20 cellular contexts compared by ENCODE assay signal in the genomic region with DNA sequence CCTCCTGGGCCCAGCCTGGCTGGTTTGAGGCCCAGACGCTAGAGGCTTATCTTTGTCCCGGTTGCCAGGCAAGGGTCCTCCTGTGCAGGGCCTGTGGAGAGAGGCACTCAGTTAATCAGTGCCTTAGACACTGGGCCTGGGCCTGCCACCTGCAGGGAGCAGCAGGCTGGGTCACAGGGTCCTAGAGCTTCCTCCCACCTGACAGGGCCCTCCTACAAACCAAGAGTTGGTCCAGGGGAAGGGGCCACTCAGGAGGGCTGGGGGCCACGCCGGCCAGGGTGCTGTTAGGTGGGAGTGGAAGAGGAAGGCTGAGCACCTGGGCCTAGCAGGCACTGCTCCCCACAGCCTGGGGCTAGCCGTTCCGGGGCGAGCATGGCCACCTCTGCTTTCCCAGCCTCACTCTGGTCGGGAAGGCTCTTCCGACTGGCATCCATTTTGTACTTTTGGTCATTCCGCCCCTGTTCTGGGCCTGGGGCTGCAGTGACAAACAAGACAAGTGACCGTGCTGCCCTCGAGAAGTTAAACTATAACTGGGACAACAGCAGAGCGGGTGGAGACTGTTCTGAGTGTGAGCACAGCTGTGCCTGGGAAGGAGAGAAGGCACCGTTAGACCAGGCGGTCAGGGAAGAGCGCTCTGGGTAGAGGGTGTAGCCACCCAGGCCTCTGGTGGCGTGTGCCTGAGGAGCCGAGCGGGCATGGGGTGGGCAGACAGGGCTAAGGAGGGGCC. TPM values are rescaled to one million over a fixed set of nuclear protein-coding genes. Genes with fewer than 3 reads are reported as not detected.
DNase-seq lines count a peak whose midpoint lies in the region; TF ChIP-seq lines count a peak whose summit lies in the region.
"Had no signal": no experiment of that assay in that cellular context is flagged by ENCODE, and none has a peak within 500 bp of the region (broad histone marks: within the 10 kb centered on the region; RNA-seq: fewer than 3 reads in every experiment).

No MANE protein-coding gene starts in this region.

- H3K27me3 Mint-ChIP-seq in T-helper 2 cell treated with Interferon-gamma antibody and Interleukin-4, amounts not matched to agents 5 μg/mL and 100 μg/mL, for 36 hours (ENCODE audit: low read depth) = no peaks in the 10 kb centered on the region
- H3K27me3 Mint-ChIP-seq: activated CD4-positive, alpha-beta T cell treated with anti-CD3 and anti-CD28 coated beads, Interleukin-2, amount 10 ng/mL, durations not matched to agents 24 days and 14 days; activated T-helper 17 cell treated with anti-CD3 and anti-CD28 coated beads, Interleukin-2, amount 50 U/mL, for 72 hours; natural killer cell treated with Interleukin-12 subunit alpha and Interleukin-12 subunit beta and Interleukin-15 and Interleukin-18, amount 100 ng/mL, for 72 hours; T-helper 17 cell had no signal

- TF ChIP-seq POLR2A in testis (IDR thresholded peaks at IDR 0.05) (no peak), spleen (IDR thresholded peaks at IDR 0.05) (no peak)

- intact Hi-C loops in dorsolateral prefrontal cortex (cut with DNase I) = no loop called here
- intact Hi-C loops in testis (cut with DNase I; ENCODE audit: low total_unique reads) = no loop called here
- intact Hi-C loops in spleen (cut with DNase I; ENCODE audit: low total_unique reads) = no loop called here

- no peak overlapping the region for H3K18ac ChIP-seq in mesenchymal stem cell (ENCODE audit: low read depth in 1 of 2, low read length in 2 of 2)

- DNase-seq in DMS53 treated with DMSO at 0.1 percent for 48 hours (lab: John Stamatoyannopoulos, UW; ENCODE audit: unreplicated experiment) (peak; percentile 55), dorsolateral prefrontal cortex (no peak), mesenchymal stem cell (no peak), testis (no peak), spleen (no peak), NCI-H2081 treated with DMSO at 0.1 percent for 48 hours (lab: John Stamatoyannopoulos, UW) (no peak)
- no peak for DNase-seq in T-helper 2 cell treated with Interferon-gamma antibody and Interleukin-4, amounts not matched to agents 5 μg/mL and 100 μg/mL, for 36 hours (ENCODE audit: low spot score)
- DNase-seq: activated CD4-positive, alpha-beta T cell treated with anti-CD3 and anti-CD28 coated beads, Interleukin-2, amount 10 ng/mL, durations not matched to agents 24 days and 14 days; kidney glomerular epithelial cell; NCI-H1436 treated with DMSO at 0.1 percent for 48 hours; NCI-H2171 treated with DMSO at 0.1 percent for 48 hours; NCI-H69; RPMI8226; stimulated activated CD4-positive, alpha-beta T cell treated with anti-CD3 and anti-CD28 coated beads, Interleukin-2, amount 100 ng/mL, for 24 hours; T-helper 17 cell; tibial artery had no signal

- H3K27ac ChIP-seq in dorsolateral prefrontal cortex = peak overlapping the region in 54 of 59 donors; percentile 1 to 84 (median 69)
- H3K27ac ChIP-seq in mesenchymal stem cell (ENCODE audit: low read length, poor library complexity, severe bottlenecking) = peak overlapping the region; percentile 18
- H3K27ac ChIP-seq in testis = peak overlapping the region; percentile 21 to 53
- no peak overlapping the region for H3K27ac ChIP-seq in spleen
- H3K27ac ChIP-seq: SK-N-MC, tibial artery had no signal

- H4K91ac ChIP-seq in mesenchymal stem cell (ENCODE audit: low read length) = no peak overlapping the region

- H3K9me3 Mint-ChIP-seq in T-helper 2 cell treated with Interferon-gamma antibody and Interleukin-4, amounts not matched to agents 5 μg/mL and 100 μg/mL, for 36 hours = peaks cover 11% of the 10 kb centered on the region

- H3K79me1 ChIP-seq in mesenchymal stem cell (replicated peaks; ENCODE audit: low read length, poor library complexity, severe bottlenecking) = peaks cover 54% of the 10 kb centered on the region

- no peaks in the 10 kb centered on the region for H3K9me3 ChIP-seq in mesenchymal stem cell (ENCODE audit: control insufficient read depth, low read length)
- no peaks in the 10 kb centered on the region for H3K9me3 ChIP-seq in testis
- peaks cover 0 to 20% (median 8%) of the 10 kb centered on the region in 8 donors for H3K9me3 ChIP-seq in spleen

- no peak overlapping the region for H3K27ac Mint-ChIP-seq in T-helper 2 cell treated with Interferon-gamma antibody and Interleukin-4, amounts not matched to agents 5 μg/mL and 100 μg/mL, for 36 hours
- H3K27ac Mint-ChIP-seq: activated CD4-positive, alpha-beta T cell treated with anti-CD3 and anti-CD28 coated beads, Interleukin-2, amount 10 ng/mL, durations not matched to agents 24 days and 14 days; activated T-helper 17 cell treated with anti-CD3 and anti-CD28 coated beads, Interleukin-2, amount 50 U/mL, for 72 hours; natural killer cell treated with Interleukin-12 subunit alpha and Interleukin-12 subunit beta and Interleukin-15 and Interleukin-18, amount 100 ng/mL, for 72 hours; stimulated activated effector memory CD8-positive, alpha-beta T cell treated with anti-CD3 and anti-CD28 coated beads, Interleukin-12 subunit alpha, Interleukin-12 subunit beta, amount 100 ng/mL, for 72 hours; T-helper 17 cell had no signal

- H3K36me3 ChIP-seq in mesenchymal stem cell (ENCODE audit: control insufficient read depth in 1 of 2, insufficient read depth in 2 of 2, low read depth in 1 of 2, low read length in 2 of 2) (peaks cover 14 to 60% of the 10 kb centered on the region in 2 experiments), testis (ENCODE audit: low read depth, missing control alignments) (no peaks in the 10 kb centered on the region), spleen (peaks cover 0 to 58% (median 5%) of the 10 kb centered on the region in 6 donors)

- H3K4ac ChIP-seq in mesenchymal stem cell (ENCODE audit: low read depth in 1 of 2, low read length in 2 of 2) = no peak overlapping the region

- H3K4me1 ChIP-seq in mesenchymal stem cell (ENCODE audit: control insufficient read depth, insufficient read depth, low read depth, low read length) (peaks cover 48% of the 10 kb centered on the region), testis (peaks cover 47% of the 10 kb centered on the region), spleen (peaks cover 3 to 26% (median 13%) of the 10 kb centered on the region in 6 donors)

- no peak overlapping the region for H3K9ac ChIP-seq in mesenchymal stem cell (ENCODE audit: low read length)

- H3K27me3 ChIP-seq in dorsolateral prefrontal cortex (no peaks in the 10 kb centered on the region), mesenchymal stem cell (ENCODE audit: control insufficient read depth in 1 of 2, insufficient read depth in 1 of 2, low read length in 2 of 2) (no peaks in the 10 kb centered on the region), testis (no peaks in the 10 kb centered on the region), spleen (replicated peaks in 1 of 7) (no peaks in the 10 kb centered on the region)
- H3K27me3 ChIP-seq: tibial artery had no signal

- WGBS in mesenchymal stem cell = 92% methylated on average over 19 of the region's 19 CpGs
- WGBS in testis, 2 donors = 76 to 79% methylated on average over 13 to 19 of the region's 19 CpGs
- 92 to 96% (median 94%) methylated on average over 17 to 19 of the region's 19 CpGs for WGBS in spleen, 5 donors

- H2BK120ac ChIP-seq in mesenchymal stem cell (ENCODE audit: low read depth, low read length) = no peak overlapping the region

- no peak overlapping the region for H3K23ac ChIP-seq in mesenchymal stem cell (ENCODE audit: low read length in 2 of 2)

- no peak overlapping the region for H2BK5ac ChIP-seq in mesenchymal stem cell (ENCODE audit: low read depth, low read length, poor library complexity, severe bottlenecking)

- H3K4me1 Mint-ChIP-seq in T-helper 2 cell treated with Interferon-gamma antibody and Interleukin-4, amounts not matched to agents 5 μg/mL and 100 μg/mL, for 36 hours (ENCODE audit: low read depth) = peaks cover 2% of the 10 kb centered on the region
- H3K4me1 Mint-ChIP-seq: activated CD4-positive, alpha-beta T cell treated with anti-CD3 and anti-CD28 coated beads, Interleukin-2, amount 10 ng/mL, durations not matched to agents 24 days and 14 days had no signal

- H3K14ac ChIP-seq in mesenchymal stem cell (ENCODE audit: low read length in 2 of 2) = no peak overlapping the region

- H3K4me3 Mint-ChIP-seq in T-helper 2 cell treated with Interferon-gamma antibody and Interleukin-4, amounts not matched to agents 5 μg/mL and 100 μg/mL, for 36 hours = no peak overlapping the region
- H3K4me3 Mint-ChIP-seq: activated CD4-positive, alpha-beta T cell treated with anti-CD3 and anti-CD28 coated beads, Interleukin-2, amount 10 ng/mL, durations not matched to agents 24 days and 14 days; activated T-helper 17 cell treated with anti-CD3 and anti-CD28 coated beads, Interleukin-2, amount 50 U/mL, for 72 hours; natural killer cell treated with Interleukin-12 subunit alpha and Interleukin-12 subunit beta and Interleukin-15 and Interleukin-18, amount 100 ng/mL, for 72 hours; stimulated activated effector memory CD8-positive, alpha-beta T cell treated with anti-CD3 and anti-CD28 coated beads, Interleukin-12 subunit alpha, Interleukin-12 subunit beta, amount 100 ng/mL, for 72 hours; T-helper 17 cell had no signal

- no peak for TF ChIP-seq CTCF in dorsolateral prefrontal cortex (IDR thresholded peaks at IDR 0.05 in 54 of 56, conservative IDR thresholded peaks at IDR 0.05 in 2 of 56; ENCODE audit: low read depth in 1 of 56, partially characterized antibody in 56 of 56)
- no peak for TF ChIP-seq CTCF in testis (IDR thresholded peaks at IDR 0.05)
- TF ChIP-seq CTCF in spleen (IDR thresholded peaks at IDR 0.05 in 8 of 11, conservative IDR thresholded peaks at IDR 0.05 in 3 of 11) = no peak

- H4K8ac ChIP-seq in mesenchymal stem cell (ENCODE audit: low read length) = no peak overlapping the region

- H3K4me3 ChIP-seq in dorsolateral prefrontal cortex = peak overlapping the region in 1 of 59 donors; percentile 16
- no peak overlapping the region for H3K4me3 ChIP-seq in mesenchymal stem cell (ENCODE audit: insufficient read depth in 1 of 2, low read depth in 1 of 2, low read length in 2 of 2)
- no peak overlapping the region for H3K4me3 ChIP-seq in testis
- H3K4me3 ChIP-seq in spleen = no peak overlapping the region
- H3K4me3 ChIP-seq: SK-N-MC, tibial artery had no signal

- no peak overlapping the region for H2AFZ ChIP-seq in mesenchymal stem cell (ENCODE audit: low read depth, low read length)

- H3K4me2 ChIP-seq in mesenchymal stem cell (ENCODE audit: low read length, poor library complexity, severe bottlenecking) = no peak overlapping the region

- no peak overlapping the region for H2AK5ac ChIP-seq in mesenchymal stem cell (ENCODE audit: low read length, severe bottlenecking)

- peaks cover 23% of the 10 kb centered on the region for H3K36me3 Mint-ChIP-seq in T-helper 2 cell treated with Interferon-gamma antibody and Interleukin-4, amounts not matched to agents 5 μg/mL and 100 μg/mL, for 36 hours (ENCODE audit: low read depth)

- H2BK15ac ChIP-seq in mesenchymal stem cell (ENCODE audit: low read depth, poor library complexity, severe bottlenecking) = no peak overlapping the region

- H2BK12ac ChIP-seq in mesenchymal stem cell (ENCODE audit: low read length in 2 of 2) = no peak overlapping the region

RNA-seq across cellular contexts. Expression of gene FBRSL1, which starts 27.2 kb away (rescaled TPM):
- 100 to 1,000 TPM in 3 of 120 experiments, 10 to 100 TPM in 117; 41.4 to 125 (median 65.3) TPM for total RNA-seq in dorsolateral prefrontal cortex
- polyA plus RNA-seq in mesenchymal stem cell (2013, experiment 1 of 2) = 35.1 TPM
- polyA plus RNA-seq in mesenchymal stem cell (2013, experiment 2 of 2) = 32.7 TPM
- 10 to 100 TPM; 88.3 to 98.9 TPM for total RNA-seq in testis
- 51.1 TPM for polyA plus RNA-seq in testis (ENCODE audit: insufficient read depth, low read depth, low replicate concordance)
- total RNA-seq in spleen = 100 to 1,000 TPM in 1 of 7 donors, 10 to 100 TPM in 6; 28.3 to 161 (median 60.4) TPM
- polyA plus RNA-seq in spleen = 10 to 100 TPM; 14.3 to 40.3 (median 22.3) TPM

Comparison
In these comparisons a context has a peak if more than half of its experiments do, and no peak if none do; other contexts are left out.
1. H3K27ac ChIP-seq: peak in dorsolateral prefrontal cortex (54 of 59), mesenchymal stem cell (single experiment) and testis (2 of 2); none in spleen (0 of 8).